Comparison of ENCODE assay signal across 23 cellular contexts in the genomic region with DNA sequence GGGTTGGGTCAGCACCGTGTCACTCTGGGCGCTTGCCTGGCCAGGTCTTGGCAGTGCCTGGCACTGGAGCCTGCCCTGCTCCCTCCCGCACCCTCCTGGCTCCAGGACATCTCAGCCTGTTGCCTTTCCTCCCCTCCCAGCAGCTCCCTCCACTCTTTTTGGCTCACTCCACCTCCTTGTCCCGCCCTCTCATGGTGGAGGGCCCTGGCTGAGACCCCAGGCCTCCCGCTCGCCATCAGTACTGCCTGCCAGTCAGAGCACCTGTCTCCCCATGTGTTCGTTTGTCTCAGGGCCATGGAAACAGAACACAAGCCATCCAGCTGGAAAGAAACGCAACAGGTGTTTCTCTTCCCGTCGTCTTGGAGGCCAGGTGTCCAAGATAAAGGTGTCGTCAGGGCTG.
DNase-seq lines count a peak whose midpoint lies in the region; ATAC-seq and FAIRE-seq lines count a peak whose summit lies in the region.
"Had no signal": no experiment of that assay in that cellular context is flagged by ENCODE, and none has a peak within 500 bp of the region (broad histone marks: within the 10 kb centered on the region; RNA-seq: fewer than 3 reads in every experiment).

No MANE protein-coding gene starts in this region.

- H3K27me3 ChIP-seq in small intestine (ENCODE audit: control insufficient read depth in 2 of 2, insufficient read depth in 2 of 2, low read length in 2 of 2), result no peaks in the 10 kb centered on the region
- H3K27me3 ChIP-seq: MG63, neutrophil, transverse colon had no signal

- H3K27ac ChIP-seq in small intestine (ENCODE audit: low read depth in 1 of 2, low read length in 1 of 2), result peak overlapping the region in 1 of 2 donors; percentile 52
- H3K27ac ChIP-seq: neutrophil had no signal

- no peaks in the 10 kb centered on the region for H3K36me3 ChIP-seq in small intestine (ENCODE audit: control insufficient read depth in 2 of 2, insufficient read depth in 2 of 2, low read length in 2 of 2)
- H3K36me3 ChIP-seq: MG63, neutrophil, transverse colon had no signal

- DNase-seq in NCI-H1417 (lab: John Stamatoyannopoulos, UW), result peak in 2 of 3 experiments; percentile 21 to 35
- DNase-seq in NCI-H1417 treated with DMSO at 0.1 percent for 48 hours (lab: John Stamatoyannopoulos, UW), result no peak
- peak; percentile 61 for DNase-seq in NCI-H146 (lab: John Stamatoyannopoulos, UW)
- peak; percentile 68 for DNase-seq in left kidney (ENCODE audit: low read depth, low spot score)
- peak; percentile 62 for DNase-seq in small intestine
- no peak for DNase-seq in SHP77 (lab: John Stamatoyannopoulos, UW)
- DNase-seq: activated B cell treated with CpG ODN at 0.5 μM for 24 hours; activated CD4-positive, alpha-beta T cell treated with anti-CD3 and anti-CD28 coated beads, Interleukin-2, amount 50 U/mL, for 4 hours; activated effector memory CD4-positive, alpha-beta T cell treated with Interleukin-2 at 50 U/mL for 16 hours; activated naive CD8-positive, alpha-beta T cell treated with anti-CD3 and anti-CD28 coated beads, Interleukin-2, amount 50 U/mL, for 24 hours; hypothalamus; left ventricle myocardium superior; MG63; NCI-H774; OCI-M1; T-helper 9 cell; transverse colon had no signal

- H3K4me1 ChIP-seq in small intestine (ENCODE audit: control insufficient read depth in 2 of 2, insufficient read depth in 1 of 2, low read depth in 1 of 2, low read length in 1 of 2), result peaks cover 0 to 11% of the 10 kb centered on the region in 2 donors

- H3K4me3 ChIP-seq in small intestine (ENCODE audit: low read depth in 1 of 2, low read length in 2 of 2), result no peak overlapping the region
- H3K4me3 ChIP-seq: K562, MG63, transverse colon had no signal

- no peak for FAIRE-seq in small intestine (lab: Jason Lieb, UNC)
- FAIRE-seq: frontal cortex, G401.6, K562 had no signal

- no peaks in the 10 kb centered on the region for H3K9me3 ChIP-seq in small intestine (ENCODE audit: control insufficient read depth, low read depth)
- H3K9me3 ChIP-seq: neutrophil, transverse colon had no signal

- WGBS in small intestine, 3 donors, result 18 to 64% (median 38%) methylated on average over 11 of the region's 11 CpGs

- ATAC-seq in HG02588 (IDR thresholded peaks at IDR 0.05; ENCODE audit: unreplicated experiment), result no peak
- ATAC-seq in HG02938 (IDR thresholded peaks at IDR 0.05; ENCODE audit: unreplicated experiment), result no peak
- ATAC-seq: activated naive CD8-positive, alpha-beta T cell treated with anti-CD3 and anti-CD28 coated beads, Interleukin-2, amount 50 U/mL, for 24 hours; K562; left ventricle myocardium superior had no signal

Comparison
In these comparisons a context has a peak if more than half of its experiments do, and no peak if none do; other contexts are left out.
1. DNase-seq: peak in NCI-H1417 (2 of 3), NCI-H146 (single experiment), left kidney (single experiment) and small intestine (single experiment); none in NCI-H1417 treated with DMSO at 0.1 percent for 48 hours (single experiment) and SHP77 (0 of 2).